In genomic region chr4:2982012-2982411, GRCh38 we compare ENCODE assay signal across 3 cellular contexts.
"Had no signal": no experiment of that assay in that cellular context is flagged by ENCODE, and none has a peak within 500 bp of the region (broad histone marks: within the 10 kb centered on the region; RNA-seq: fewer than 3 reads in every experiment).

No MANE protein-coding gene starts in this region.

- DNase-seq: GDM1, GF-D8 had no signal

- H3K4me3 ChIP-seq: GM12878 had no signal

- ATAC-seq: GM12878 had no signal
